19 cellular contexts compared by ENCODE assay signal in genomic region chr7:98248156-98248555, GRCh38. TPM values are rescaled to one million over a fixed set of nuclear protein-coding genes. Genes with fewer than 3 reads are reported as not detected.
DNase-seq lines count a peak whose midpoint lies in the region; ATAC-seq and TF ChIP-seq lines count a peak whose summit lies in the region.
"Had no signal": no experiment of that assay in that cellular context is flagged by ENCODE, and none has a peak within 500 bp of the region (broad histone marks: within the 10 kb centered on the region; RNA-seq: fewer than 3 reads in every experiment).

No MANE protein-coding gene starts in this region.

- TF ChIP-seq CTCF in CD14-positive monocyte (IDR thresholded peaks at IDR 0.05): no peak
- TF ChIP-seq CTCF in activated CD8-positive, alpha-beta T cell treated with anti-CD3 and anti-CD28 coated beads for 36 hours (IDR thresholded peaks at IDR 0.05): no peak
- TF ChIP-seq CTCF in glutamatergic neuron (IDR thresholded peaks at IDR 0.05; ENCODE audit: partially characterized antibody, unreplicated experiment): no peak

- no peak for DNase-seq in activated CD4-positive, alpha-beta T cell treated with anti-CD3 and anti-CD28 coated beads, Interleukin-2, amount 10 ng/mL, durations not matched to agents 24 days and 14 days
- DNase-seq in activated CD4-positive, alpha-beta T cell treated with anti-CD3 and anti-CD28 coated beads, Interleukin-2, amount 50 U/mL, for 4 hours: no peak
- DNase-seq in CD14-positive monocyte (ENCODE audit: low spot score) (no peak), glutamatergic neuron (no peak), AG08395 (ENCODE audit: low spot score) (no peak)
- DNase-seq in activated CD8-positive, alpha-beta T cell treated with anti-CD3 and anti-CD28 coated beads for 36 hours: no peak
- no peak for DNase-seq in stimulated activated CD4-positive, alpha-beta T cell treated with anti-CD3 and anti-CD28 coated beads, Interleukin-4, amount 100 ng/mL, for 1 hour
- DNase-seq: amniotic stem cell; BE2C; cortex of kidney; kidney glomerular epithelial cell; naive B cell; NCI-H69; ovary; stimulated activated CD4-positive, alpha-beta T cell treated with anti-CD3 and anti-CD28 coated beads, Interleukin-12 subunit alpha, Interleukin-12 subunit beta, amount 100 ng/mL, for 4 hours had no signal

- H3K4me1 Mint-ChIP-seq in activated CD4-positive, alpha-beta T cell treated with anti-CD3 and anti-CD28 coated beads, Interleukin-2, amount 10 ng/mL, durations not matched to agents 24 days and 14 days: peaks cover 34% of the 10 kb centered on the region
- peaks cover 66% of the 10 kb centered on the region for H3K4me1 Mint-ChIP-seq in CD14-positive monocyte
- H3K4me1 Mint-ChIP-seq in activated CD8-positive, alpha-beta T cell treated with anti-CD3 and anti-CD28 coated beads for 36 hours (ENCODE audit: low read depth): peaks cover 30% of the 10 kb centered on the region
- H3K4me1 Mint-ChIP-seq in glutamatergic neuron (ENCODE audit: low read depth, unreplicated experiment): peaks cover 11% of the 10 kb centered on the region

- H3K27ac Mint-ChIP-seq in activated CD4-positive, alpha-beta T cell treated with anti-CD3 and anti-CD28 coated beads, Interleukin-2, amount 10 ng/mL, durations not matched to agents 24 days and 14 days: peak overlapping the region; percentile 74
- H3K27ac Mint-ChIP-seq in CD14-positive monocyte (peak overlapping the region in 4 of 7 donors; percentile 78 to 96 (median 82)), glutamatergic neuron (ENCODE audit: unreplicated experiment) (no peak overlapping the region)
- H3K27ac Mint-ChIP-seq in activated CD8-positive, alpha-beta T cell treated with anti-CD3 and anti-CD28 coated beads for 36 hours: peak overlapping the region; percentile 59

- intact Hi-C loops in activated CD4-positive, alpha-beta T cell treated with anti-CD3 and anti-CD28 coated beads, Interleukin-2, amount 10 ng/mL, durations not matched to agents 24 days and 14 days (cut with micrococcal nuclease): no loop called here
- intact Hi-C loops in CD14-positive monocyte (cut with micrococcal nuclease): no loop called here
- intact Hi-C loops in activated CD8-positive, alpha-beta T cell treated with anti-CD3 and anti-CD28 coated beads for 36 hours (cut with micrococcal nuclease): no loop called here

- no peaks in the 10 kb centered on the region for H3K9me3 Mint-ChIP-seq in activated CD4-positive, alpha-beta T cell treated with anti-CD3 and anti-CD28 coated beads, Interleukin-2, amount 10 ng/mL, durations not matched to agents 24 days and 14 days
- H3K9me3 Mint-ChIP-seq in CD14-positive monocyte: peaks cover 0 to 4% (median 0%) of the 10 kb centered on the region in 7 donors
- no peaks in the 10 kb centered on the region for H3K9me3 Mint-ChIP-seq in activated CD8-positive, alpha-beta T cell treated with anti-CD3 and anti-CD28 coated beads for 36 hours
- peaks cover 18% of the 10 kb centered on the region for H3K9me3 Mint-ChIP-seq in glutamatergic neuron (ENCODE audit: unreplicated experiment)
- H3K9me3 Mint-ChIP-seq: naive B cell had no signal

- H3K4me3 Mint-ChIP-seq in activated CD4-positive, alpha-beta T cell treated with anti-CD3 and anti-CD28 coated beads, Interleukin-2, amount 10 ng/mL, durations not matched to agents 24 days and 14 days: peak overlapping the region; percentile 56
- peak overlapping the region in 1 of 2 donors; percentile 24 for H3K4me3 Mint-ChIP-seq in CD14-positive monocyte
- H3K4me3 Mint-ChIP-seq in activated CD8-positive, alpha-beta T cell treated with anti-CD3 and anti-CD28 coated beads for 36 hours: no peak overlapping the region
- H3K4me3 Mint-ChIP-seq in glutamatergic neuron (ENCODE audit: unreplicated experiment): peak overlapping the region; percentile 63

- CTCF ChIA-PET in activated CD8-positive, alpha-beta T cell treated with anti-CD3 and anti-CD28 coated beads for 36 hours (lab: Charles Lee): interaction anchor here (1.6 kb wide), 1 partner anchor 45 kb away, joined by 3 read pairs; no protein-coding TSS in a partner anchor

- H3K27me3 Mint-ChIP-seq in activated CD4-positive, alpha-beta T cell treated with anti-CD3 and anti-CD28 coated beads, Interleukin-2, amount 10 ng/mL, durations not matched to agents 24 days and 14 days: no peaks in the 10 kb centered on the region
- H3K27me3 Mint-ChIP-seq in CD14-positive monocyte (ENCODE audit: low read depth in 3 of 3) (peaks cover 0 to 1% (median 0%) of the 10 kb centered on the region in 3 donors), glutamatergic neuron (ENCODE audit: unreplicated experiment) (peaks cover 14% of the 10 kb centered on the region)
- no peaks in the 10 kb centered on the region for H3K27me3 Mint-ChIP-seq in activated CD8-positive, alpha-beta T cell treated with anti-CD3 and anti-CD28 coated beads for 36 hours
- H3K27me3 Mint-ChIP-seq: naive B cell had no signal

- ATAC-seq in activated CD8-positive, alpha-beta T cell treated with anti-CD3 and anti-CD28 coated beads for 36 hours: no peak
- ATAC-seq in HG02759 (IDR thresholded peaks at IDR 0.05; ENCODE audit: unreplicated experiment): no peak
- ATAC-seq: A549 had no signal

- POLR2A ChIA-PET in activated CD8-positive, alpha-beta T cell treated with anti-CD3 and anti-CD28 coated beads for 36 hours (lab: Charles Lee): interaction anchor here (0.6 kb wide), 1 partner anchor 10 kb away, joined by 3 read pairs; no protein-coding TSS in a partner anchor

- H3K36me3 Mint-ChIP-seq in activated CD4-positive, alpha-beta T cell treated with anti-CD3 and anti-CD28 coated beads, Interleukin-2, amount 10 ng/mL, durations not matched to agents 24 days and 14 days (ENCODE audit: low read depth): peaks cover 27% of the 10 kb centered on the region
- H3K36me3 Mint-ChIP-seq in CD14-positive monocyte (peaks cover 28 to 49% of the 10 kb centered on the region in 2 donors), glutamatergic neuron (ENCODE audit: unreplicated experiment) (no peaks in the 10 kb centered on the region)
- H3K36me3 Mint-ChIP-seq in activated CD8-positive, alpha-beta T cell treated with anti-CD3 and anti-CD28 coated beads for 36 hours (ENCODE audit: low read depth): peaks cover 11% of the 10 kb centered on the region
- H3K36me3 Mint-ChIP-seq: naive B cell had no signal

RNA-seq across cellular contexts. Expression of gene TECPR1, which starts 3.9 kb away (rescaled TPM):
- total RNA-seq in activated CD4-positive, alpha-beta T cell treated with anti-CD3 and anti-CD28 coated beads, Interleukin-2, amount 10 ng/mL, durations not matched to agents 24 days and 14 days: 43.1 and 47.8 TPM in 2 replicates
- 10 to 100 TPM in 1 of 2 donors, 1 to 10 TPM in 1; 5.7 to 10.2 TPM for polyA plus RNA-seq in CD14-positive monocyte
- 10 to 100 TPM; 25.6 to 25.7 TPM for total RNA-seq in activated CD8-positive, alpha-beta T cell treated with anti-CD3 and anti-CD28 coated beads for 36 hours
- 174 TPM for total RNA-seq in glutamatergic neuron (ENCODE audit: unreplicated experiment)

RNA-seq across cellular contexts. Expression of gene BRI3, which starts 33.3 kb away (rescaled TPM):
- total RNA-seq in activated CD4-positive, alpha-beta T cell treated with anti-CD3 and anti-CD28 coated beads, Interleukin-2, amount 10 ng/mL, durations not matched to agents 24 days and 14 days: 66.8 and 70.3 TPM in 2 replicates
- polyA plus RNA-seq in CD14-positive monocyte: 100 to 1,000 TPM; 120 to 149 TPM
- total RNA-seq in activated CD8-positive, alpha-beta T cell treated with anti-CD3 and anti-CD28 coated beads for 36 hours: 10 to 100 TPM; 44.9 to 47.6 TPM
- total RNA-seq in glutamatergic neuron (ENCODE audit: unreplicated experiment): 176 TPM

RNA-seq across cellular contexts. Expression of gene BHLHA15, which starts 36.9 kb away (rescaled TPM):
- total RNA-seq in activated CD4-positive, alpha-beta T cell treated with anti-CD3 and anti-CD28 coated beads, Interleukin-2, amount 10 ng/mL, durations not matched to agents 24 days and 14 days: 0.40 and 0.72 TPM in 2 replicates
- not detected for polyA plus RNA-seq in CD14-positive monocyte
- under 1 TPM in 1 of 2 experiments, not detected in 1; 0.94 TPM for total RNA-seq in activated CD8-positive, alpha-beta T cell treated with anti-CD3 and anti-CD28 coated beads for 36 hours
- not detected for total RNA-seq in glutamatergic neuron (ENCODE audit: unreplicated experiment)
- total RNA-seq: urinary bladder had no signal
- polyA plus RNA-seq: fibroblast of lung, ovary, urinary bladder had no signal
